ENCODE assay signal across 27 cellular contexts in the genomic region with DNA sequence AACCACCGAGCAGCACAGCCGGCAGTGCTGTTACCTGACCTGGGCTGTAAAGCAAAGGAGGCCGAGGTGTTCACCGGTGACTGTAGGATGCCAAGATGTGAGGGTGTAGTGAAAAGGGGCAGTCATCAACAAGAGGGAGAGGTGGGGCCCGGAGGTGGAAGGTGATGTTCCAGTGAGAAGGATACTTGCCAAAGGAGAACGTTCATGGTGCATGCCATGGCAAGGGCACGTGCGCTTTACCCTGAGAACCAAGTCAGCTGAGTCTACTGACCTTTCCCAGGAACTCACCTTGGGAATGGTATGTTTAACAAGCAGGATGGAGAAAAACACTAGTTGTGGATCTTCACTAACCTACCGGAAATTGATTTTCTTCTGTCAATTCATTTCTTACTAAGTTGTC.
"Had no signal": no experiment of that assay in that cellular context is flagged by ENCODE, and none has a peak within 500 bp of the region (broad histone marks: within the 10 kb centered on the region; RNA-seq: fewer than 3 reads in every experiment).

No MANE protein-coding gene starts in this region.

- H3K27me3 Mint-ChIP-seq: IgD-negative memory B cell had no signal

- H3K27ac Mint-ChIP-seq: activated CD8-positive, alpha-beta T cell treated with anti-CD3 and anti-CD28 coated beads, Interleukin-2, amount 10 ng/mL, durations not matched to agents 7 days and 5 days; activated naive CD4-positive, alpha-beta T cell treated with anti-CD3 and anti-CD28 coated beads, Interleukin-2, amount 50 U/mL, for 24 hours; IgD-negative memory B cell; T-helper 17 cell; WTC11 had no signal

- H3K9me3 Mint-ChIP-seq: IgD-negative memory B cell had no signal

- H3K4me3 Mint-ChIP-seq: activated CD8-positive, alpha-beta T cell treated with anti-CD3 and anti-CD28 coated beads, Interleukin-2, amount 10 ng/mL, durations not matched to agents 7 days and 5 days; activated naive CD4-positive, alpha-beta T cell treated with anti-CD3 and anti-CD28 coated beads, Interleukin-2, amount 50 U/mL, for 24 hours; IgD-negative memory B cell; T-helper 17 cell; WTC11 had no signal

- H3K4me1 Mint-ChIP-seq: activated naive CD4-positive, alpha-beta T cell treated with anti-CD3 and anti-CD28 coated beads, Interleukin-2, amount 50 U/mL, for 24 hours; IgD-negative memory B cell; T-helper 17 cell had no signal

- FAIRE-seq: bronchial epithelial cell had no signal

- H3K36me3 Mint-ChIP-seq: activated naive CD4-positive, alpha-beta T cell treated with anti-CD3 and anti-CD28 coated beads, Interleukin-2, amount 50 U/mL, for 24 hours; IgD-negative memory B cell; WTC11 had no signal

- DNase-seq: activated CD4-positive, alpha-beta T cell treated with anti-CD3 and anti-CD28 coated beads for 48 hours; activated CD4-positive, alpha-beta T cell treated with anti-CD3 and anti-CD28 coated beads, Interleukin-2, amount 50 U/mL, for 4 hours; activated CD4-positive, CD25-positive, alpha-beta regulatory T cell treated with anti-CD3 and anti-CD28 coated beads, Interleukin-2, amount 50 U/mL, for 72 hours; activated CD8-positive, alpha-beta memory T cell treated with anti-CD3 and anti-CD28 coated beads, Interleukin-2, amount 50 U/mL, for 48 hours; activated CD8-positive, alpha-beta T cell treated with anti-CD3 and anti-CD28 coated beads, Interleukin-2, amount 10 ng/mL, durations not matched to agents 7 days and 5 days; activated naive CD4-positive, alpha-beta T cell; activated T-cell treated with anti-CD3 and anti-CD28 coated beads, Interleukin-2, amount 50 U/mL, for 1 hour; aorta; KG1; NCI-H1092; NCI-H1417 treated with DMSO at 0.1 percent for 48 hours; NCI-H1694; NCI-H2029; NCI-H2107; NCI-H510A; NCI-H526 treated with DMSO at 0.1 percent for 48 hours; NCI-H82; OCI-M1; RPMI8226; SHP77; T-helper 17 cell; T-helper 9 cell had no signal

- ATAC-seq: activated CD8-positive, alpha-beta T cell treated with anti-CD3 and anti-CD28 coated beads, Interleukin-2, amount 10 ng/mL, durations not matched to agents 7 days and 5 days; Panc1; T-helper 17 cell; WTC11 had no signal
